Comparison of ENCODE assay signal across 8 cellular contexts in genomic region chr17:81870155-81870977, GRCh38. TPM values are rescaled to one million over a fixed set of nuclear protein-coding genes. Genes with fewer than 3 reads are reported as not detected.
DNase-seq lines count a peak whose midpoint lies in the region; ATAC-seq and TF ChIP-seq lines count a peak whose summit lies in the region.

No MANE protein-coding gene starts in this region.

- no peak for TF ChIP-seq RAD21 in Ishikawa (IDR thresholded peaks at IDR 0.05; ENCODE audit: low read depth)

- peaks cover 30 to 80% (median 48%) of the 10 kb centered on the region in 3 donors for H3K4me1 ChIP-seq in esophagus squamous epithelium

- TF ChIP-seq CTCF in AG10803 (conservative IDR thresholded peaks at IDR 0.05; ENCODE audit: low read length) (no peak), esophagus squamous epithelium (IDR thresholded peaks at IDR 0.05) (no peak), neural crest cell (conservative IDR thresholded peaks at IDR 0.05) (no peak)
- no peak for TF ChIP-seq CTCF in activated CD8-positive, alpha-beta T cell treated with anti-CD3 and anti-CD28 coated beads for 36 hours (IDR thresholded peaks at IDR 0.05)

- CTCF ChIA-PET in activated CD8-positive, alpha-beta T cell treated with anti-CD3 and anti-CD28 coated beads for 36 hours (lab: Charles Lee), result interaction anchor here (0.8 to 2.2 kb wide), 14 partner anchors 9 to 235 kb away, joined by 3 to 13 read pairs (median 4); partner anchors contain the start of gene PPP1R27

- peak overlapping the region; percentile 81 for H3K4me3 ChIP-seq in AG10803 (ENCODE audit: low read length)
- peak overlapping the region; percentile 71 to 89 (median 78) for H3K4me3 ChIP-seq in esophagus squamous epithelium

- H3K27ac ChIP-seq in esophagus squamous epithelium, result peak overlapping the region; percentile 95 to 100 (median 98)

- H3K27me3 ChIP-seq in esophagus squamous epithelium, result no peaks in the 10 kb centered on the region

- intact Hi-C loops in activated CD8-positive, alpha-beta T cell treated with anti-CD3 and anti-CD28 coated beads for 36 hours (cut with micrococcal nuclease), result no loop called here
- intact Hi-C loops in esophagus squamous epithelium (cut with DNase I), result no loop called here

- WGBS in esophagus squamous epithelium, 2 donors, result 1 to 3% methylated on average over 8 to 12 of the region's 64 CpGs

- no peaks in the 10 kb centered on the region for H3K9me3 ChIP-seq in esophagus squamous epithelium

- H3K36me3 ChIP-seq in esophagus squamous epithelium, result peaks cover 11 to 39% (median 22%) of the 10 kb centered on the region in 3 donors

- TF ChIP-seq EP300 in Ishikawa (IDR thresholded peaks at IDR 0.05; ENCODE audit: borderline replicate concordance), result no peak

- peaks cover 30% of the 10 kb centered on the region for H3K36me3 Mint-ChIP-seq in activated CD8-positive, alpha-beta T cell treated with anti-CD3 and anti-CD28 coated beads for 36 hours (ENCODE audit: low read depth)
- H3K36me3 Mint-ChIP-seq in neural crest cell (ENCODE audit: low read depth), result peaks cover 3% of the 10 kb centered on the region

- DNase-seq in AG10803 (ENCODE audit: low read depth) (peak; percentile 45), esophagus squamous epithelium (lab: John Stamatoyannopoulos, UW) (no peak), neural crest cell (ENCODE audit: low read depth, low spot score) (no peak)
- DNase-seq in activated CD8-positive, alpha-beta T cell treated with anti-CD3 and anti-CD28 coated beads for 36 hours, result peak; percentile 74

- H3K9me3 Mint-ChIP-seq in activated CD8-positive, alpha-beta T cell treated with anti-CD3 and anti-CD28 coated beads for 36 hours, result no peaks in the 10 kb centered on the region
- H3K9me3 Mint-ChIP-seq in neural crest cell, result no peaks in the 10 kb centered on the region

- POLR2A ChIA-PET in activated CD8-positive, alpha-beta T cell treated with anti-CD3 and anti-CD28 coated beads for 36 hours (lab: Charles Lee), result interaction anchor here (0.6 to 7.3 kb wide), 24 partner anchors 10 to 335 kb away, joined by 3 to 73 read pairs (median 5); partner anchors contain the start of genes ALYREF, ANAPC11, CCDC137 and DCXR

- peak; percentile 12 for ATAC-seq in GM19035 (IDR thresholded peaks at IDR 0.05; ENCODE audit: unreplicated experiment)
- ATAC-seq in activated CD8-positive, alpha-beta T cell treated with anti-CD3 and anti-CD28 coated beads for 36 hours, result peak; percentile 27
- ATAC-seq in HG03108 (IDR thresholded peaks at IDR 0.05; ENCODE audit: unreplicated experiment), result no peak
- no peak for ATAC-seq in HG03378 (IDR thresholded peaks at IDR 0.05; ENCODE audit: unreplicated experiment)

- peaks cover 41% of the 10 kb centered on the region for H3K4me1 Mint-ChIP-seq in activated CD8-positive, alpha-beta T cell treated with anti-CD3 and anti-CD28 coated beads for 36 hours (ENCODE audit: low read depth)
- peaks cover 27% of the 10 kb centered on the region for H3K4me1 Mint-ChIP-seq in neural crest cell

- no peak for TF ChIP-seq POLR2A in esophagus squamous epithelium (IDR thresholded peaks at IDR 0.05)

- peak overlapping the region; percentile 92 for H3K27ac Mint-ChIP-seq in activated CD8-positive, alpha-beta T cell treated with anti-CD3 and anti-CD28 coated beads for 36 hours
- peak overlapping the region; percentile 93 for H3K27ac Mint-ChIP-seq in neural crest cell (ENCODE audit: unreplicated experiment)

- H3K27me3 Mint-ChIP-seq in activated CD8-positive, alpha-beta T cell treated with anti-CD3 and anti-CD28 coated beads for 36 hours, result no peaks in the 10 kb centered on the region
- H3K27me3 Mint-ChIP-seq in neural crest cell (ENCODE audit: low read depth), result peaks cover 17% of the 10 kb centered on the region

- peak overlapping the region; percentile 88 for H3K4me3 Mint-ChIP-seq in activated CD8-positive, alpha-beta T cell treated with anti-CD3 and anti-CD28 coated beads for 36 hours
- H3K4me3 Mint-ChIP-seq in neural crest cell, result peak overlapping the region; percentile 94

TF ChIP-seq in Ishikawa, 13 proteins besides CTCF, POLR2A, EP300 and RAD21:
- no peak for TF ChIP-seq TEAD4 (IDR thresholded peaks at IDR 0.05)
- peak; percentile 15; the same call in 1 of the 2 replicates for TF ChIP-seq MAX (IDR thresholded peaks at IDR 0.05)

RNA-seq across cellular contexts. Expression of gene ARHGDIA, which starts 0.8 kb away (rescaled TPM):
- 100 to 1,000 TPM; 450 to 470 TPM for total RNA-seq in activated CD8-positive, alpha-beta T cell treated with anti-CD3 and anti-CD28 coated beads for 36 hours
- total RNA-seq in esophagus squamous epithelium (100 to 1,000 TPM; 166 to 239 (median 176) TPM), neural crest cell (405 and 429 TPM in 2 replicates)

RNA-seq across cellular contexts. Expression of gene P4HB, which starts 10.0 kb away (rescaled TPM):
- total RNA-seq in activated CD8-positive, alpha-beta T cell treated with anti-CD3 and anti-CD28 coated beads for 36 hours, result 100 to 1,000 TPM; 408 to 434 TPM
- total RNA-seq in esophagus squamous epithelium (1,000 to 10,000 TPM in 3 of 4 donors, 100 to 1,000 TPM in 1; 459 to 2,191 (median 1,569) TPM), neural crest cell (364 and 368 TPM in 2 replicates)

RNA-seq across cellular contexts. Expression of gene ALYREF, which starts 21.0 kb away (rescaled TPM):
- 100 to 1,000 TPM; 241 TPM for total RNA-seq in activated CD8-positive, alpha-beta T cell treated with anti-CD3 and anti-CD28 coated beads for 36 hours
- total RNA-seq in esophagus squamous epithelium (100 to 1,000 TPM in 2 of 4 donors, 10 to 100 TPM in 2; 75.3 to 133 (median 95.0) TPM), neural crest cell (216 and 217 TPM in 2 replicates)

RNA-seq across cellular contexts. Expression of gene ANAPC11, which starts 21.2 kb away (rescaled TPM):
- total RNA-seq in activated CD8-positive, alpha-beta T cell treated with anti-CD3 and anti-CD28 coated beads for 36 hours, result 100 to 1,000 TPM; 122 to 130 TPM
- total RNA-seq in esophagus squamous epithelium (100 to 1,000 TPM in 3 of 4 donors, 10 to 100 TPM in 1; 92.9 to 133 (median 104) TPM), neural crest cell (199 and 200 TPM in 2 replicates)

RNA-seq across cellular contexts. Expression of gene NPB, which starts 31.7 kb away (rescaled TPM):
- under 1 TPM in 1 of 2 experiments, not detected in 1; 0.18 TPM for total RNA-seq in activated CD8-positive, alpha-beta T cell treated with anti-CD3 and anti-CD28 coated beads for 36 hours
- total RNA-seq in esophagus squamous epithelium, result 1 to 10 TPM in 3 of 4 donors, under 1 TPM in 1; 0.53 to 7.4 (median 1.5) TPM
- 0.93 and 1.1 TPM in 2 replicates for total RNA-seq in neural crest cell

Comparison
In these comparisons a context has a peak if more than half of its experiments do, and no peak if none do; other contexts are left out.
1. DNase-seq: peak in AG10803 (single experiment) and activated CD8-positive, alpha-beta T cell treated with anti-CD3 and anti-CD28 coated beads for 36 hours (single experiment); none in esophagus squamous epithelium (single experiment) and neural crest cell (single experiment).
2. ATAC-seq: peak in GM19035 (single experiment) and activated CD8-positive, alpha-beta T cell treated with anti-CD3 and anti-CD28 coated beads for 36 hours (single experiment); none in HG03108 (single experiment) and HG03378 (single experiment).